ENCODE assay signal across 8 cellular contexts in the genomic region with DNA sequence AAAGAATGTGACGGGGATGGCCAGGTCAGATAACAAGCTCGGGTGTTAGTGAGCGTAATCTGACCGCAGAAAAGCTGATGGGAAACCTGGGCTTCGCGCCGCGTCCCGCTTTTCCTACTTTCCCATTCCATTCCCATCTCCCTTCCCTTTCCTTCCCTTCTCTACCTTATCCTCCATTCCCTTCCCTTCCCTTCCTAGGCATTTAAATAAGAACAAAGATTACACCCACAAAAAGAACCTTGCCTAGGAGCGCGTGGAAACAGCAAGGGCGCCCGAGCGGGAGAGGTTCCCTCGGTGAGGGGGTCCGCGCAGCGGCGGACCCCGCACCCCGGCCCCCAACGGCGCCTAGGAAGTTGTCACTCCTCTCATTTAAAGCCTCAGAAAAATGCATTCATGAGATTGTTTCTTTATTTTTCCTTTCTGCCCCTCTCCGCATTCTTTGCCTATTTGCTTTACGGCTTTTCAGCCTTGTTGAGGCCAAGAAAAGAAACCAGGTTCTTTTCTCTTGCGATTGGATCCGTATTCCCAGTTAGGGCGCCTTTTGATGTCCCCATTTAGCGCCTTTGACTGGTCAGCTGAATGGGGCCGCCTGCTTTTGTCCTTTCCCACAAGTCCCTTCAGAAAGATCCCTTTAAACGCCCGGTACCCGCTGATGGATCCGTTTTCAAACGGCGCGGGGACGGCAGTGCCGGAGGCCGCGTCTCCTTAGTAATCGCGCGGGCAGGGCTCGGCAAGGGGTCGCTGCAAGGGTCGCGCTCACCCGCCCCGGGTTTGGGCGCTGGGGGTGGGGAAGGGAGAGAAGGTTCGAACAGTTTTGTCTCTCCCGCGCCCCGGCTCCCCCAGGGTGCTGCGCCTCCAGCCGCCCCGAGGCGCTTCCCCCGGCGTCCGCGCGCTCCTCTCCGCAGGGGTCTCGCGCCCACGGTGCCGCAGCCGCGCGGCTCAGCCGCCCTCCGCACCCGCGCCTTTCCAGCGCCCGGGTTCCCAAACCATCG. TPM values are rescaled to one million over a fixed set of nuclear protein-coding genes. Genes with fewer than 3 reads are reported as not detected.
DNase-seq lines count a peak whose midpoint lies in the region; TF ChIP-seq lines count a peak whose summit lies in the region.

No MANE protein-coding gene starts in this region.

- peak overlapping the region; percentile 60 for H3K4me3 Mint-ChIP-seq in Calu3 (ENCODE audit: low read depth, unreplicated experiment)

- H3K27me3 ChIP-seq in MM.1S (replicated peaks; ENCODE audit: insufficient read depth, low read length) (peaks cover 17% of the 10 kb centered on the region), fibroblast of lung (ENCODE audit: control insufficient read depth, insufficient read depth, low read length) (peaks cover 56% of the 10 kb centered on the region), parathyroid adenoma (ENCODE audit: control insufficient read depth, insufficient read depth, low read length) (peaks cover 26% of the 10 kb centered on the region)

- no peaks in the 10 kb centered on the region for H3K9me2 ChIP-seq in MM.1S (replicated peaks; ENCODE audit: insufficient read depth, low read length)

- H3K36me3 ChIP-seq in MM.1S (replicated peaks; ENCODE audit: insufficient read depth, low read length), result no peaks in the 10 kb centered on the region
- no peaks in the 10 kb centered on the region for H3K36me3 ChIP-seq in fibroblast of lung (ENCODE audit: control insufficient read depth, insufficient read depth, low read length)
- H3K36me3 ChIP-seq in parathyroid adenoma (ENCODE audit: control insufficient read depth, insufficient read depth, low read length), result no peaks in the 10 kb centered on the region

- no peak overlapping the region for H3K27ac Mint-ChIP-seq in Calu3 (ENCODE audit: unreplicated experiment)

- TF ChIP-seq CTCF in Calu3 (IDR thresholded peaks at IDR 0.05; ENCODE audit: unreplicated experiment), result no peak
- TF ChIP-seq CTCF in MM.1S (IDR thresholded peaks at IDR 0.05; ENCODE audit: low read length), result no peak
- TF ChIP-seq CTCF in fibroblast of lung (conservative IDR thresholded peaks at IDR 0.05 in 1 of 2, IDR thresholded peaks at IDR 0.05 in 1 of 2; ENCODE audit: low read depth in 1 of 2, low read length in 2 of 2), result no peak
- no peak for TF ChIP-seq CTCF in parathyroid adenoma (IDR thresholded peaks at IDR 0.05)

- H3K4me2 ChIP-seq in MM.1S (ENCODE audit: low read depth, low read length), result peak overlapping the region; percentile 79; the same call in 1 of the 2 replicates
- H3K4me2 ChIP-seq in fibroblast of lung (ENCODE audit: extremely low read depth, insufficient read depth, low read length), result peak overlapping the region; percentile 4
- peak overlapping the region; percentile 75 for H3K4me2 ChIP-seq in parathyroid adenoma (ENCODE audit: low read length)

- H3K9me3 Mint-ChIP-seq in Calu3 (ENCODE audit: low read depth, unreplicated experiment), result no peaks in the 10 kb centered on the region

- POLR2A ChIA-PET in HEK293T (lab: Yijun Ruan, JAX), result no interaction called here

- no peaks in the 10 kb centered on the region for H3K4me1 Mint-ChIP-seq in Calu3 (ENCODE audit: low read depth, unreplicated experiment)

- H3K79me2 ChIP-seq in MM.1S (ENCODE audit: low read length) (no peaks in the 10 kb centered on the region), fibroblast of lung (ENCODE audit: control insufficient read depth, insufficient read depth, low read length) (no peaks in the 10 kb centered on the region), parathyroid adenoma (no peaks in the 10 kb centered on the region)

- DNase-seq in Calu3 (no peak), MM.1S (no peak), fibroblast of lung (ENCODE audit: low read depth in 2 of 2) (peak in 1 of 2 donors; percentile 21), NCI-H1930 (lab: John Stamatoyannopoulos, UW) (no peak), HEK293T (ENCODE audit: extremely low spot score) (no peak), HuH-7 (ENCODE audit: low spot score) (no peak)
- no peak for DNase-seq in stimulated activated CD4-positive, alpha-beta T cell treated with anti-CD3 and anti-CD28 coated beads, Interleukin-4, amount 100 ng/mL, for 1 hour

- H3K9ac ChIP-seq in MM.1S (ENCODE audit: low read length) (no peak overlapping the region), fibroblast of lung (ENCODE audit: insufficient read depth, low read length) (no peak overlapping the region), parathyroid adenoma (no peak overlapping the region)

- intact Hi-C loops in Calu3 (cut with micrococcal nuclease; ENCODE audit: unreplicated experiment), result loop anchor here (10.0 kb wide), 1 partner anchor 86 kb away; no protein-coding TSS in a partner anchor

- no TSS peak for BruUV-seq in Calu3 (replicated peaks; lab: Mats Ljungman, UMichigan)

- H3K4me3 ChIP-seq in MM.1S (ENCODE audit: low read length) (no peak overlapping the region), fibroblast of lung (replicated peaks in 1 of 4; ENCODE audit: control extremely low read depth in 1 of 4, insufficient read depth in 1 of 4, low read depth in 3 of 4, low read length in 4 of 4) (peak overlapping the region in 1 of 4 experiments; percentile 28), parathyroid adenoma (ENCODE audit: low read depth, low read length) (peak overlapping the region; percentile 40)

- H3K36me3 Mint-ChIP-seq in Calu3 (ENCODE audit: insufficient read depth, unreplicated experiment), result peaks cover 13% of the 10 kb centered on the region

- H3K27ac ChIP-seq in MM.1S (ENCODE audit: low read length), result no peak overlapping the region
- no peak overlapping the region for H3K27ac ChIP-seq in fibroblast of lung (ENCODE audit: insufficient read depth, low read length)
- H3K27ac ChIP-seq in parathyroid adenoma, result no peak overlapping the region

- H3F3A ChIP-seq in MM.1S (ENCODE audit: insufficient read depth, low read length), result no peaks in the 10 kb centered on the region

- H2AFZ ChIP-seq in MM.1S (ENCODE audit: low read length) (no peak overlapping the region), fibroblast of lung (ENCODE audit: low read length) (no peak overlapping the region), parathyroid adenoma (peak overlapping the region; percentile 28)

- no peaks in the 10 kb centered on the region for H3K4me1 ChIP-seq in MM.1S (ENCODE audit: low read length)
- H3K4me1 ChIP-seq in fibroblast of lung (ENCODE audit: control insufficient read depth, extremely low read depth, insufficient read depth, low read length), result no peaks in the 10 kb centered on the region
- no peaks in the 10 kb centered on the region for H3K4me1 ChIP-seq in parathyroid adenoma

- CTCF ChIA-PET in Calu3 (lab: Charles Lee), result no interaction called here
- CTCF ChIA-PET in HEK293T (lab: Yijun Ruan, JAX), result no interaction called here

- H3K9me3 ChIP-seq in MM.1S (replicated peaks; ENCODE audit: insufficient read depth, low read length) (no peaks in the 10 kb centered on the region), fibroblast of lung (ENCODE audit: control insufficient read depth, insufficient read depth, low read depth, low read length) (no peaks in the 10 kb centered on the region), parathyroid adenoma (ENCODE audit: control insufficient read depth, low read length) (no peaks in the 10 kb centered on the region)

- peaks cover 24% of the 10 kb centered on the region for H3K27me3 Mint-ChIP-seq in Calu3 (ENCODE audit: unreplicated experiment)

- no peaks in the 10 kb centered on the region for H4K20me1 ChIP-seq in MM.1S (ENCODE audit: insufficient read depth, low read length)
- no peaks in the 10 kb centered on the region for H4K20me1 ChIP-seq in fibroblast of lung (ENCODE audit: control insufficient read depth, extremely low read depth, insufficient read depth, low read length)

TF ChIP-seq in HEK293T, 16 proteins besides CTCF, POLR2A, EP300 and RAD21:
- TF ChIP-seq NFRKB (IDR thresholded peaks at IDR 0.05) (no peak), FOXK2 (IDR thresholded peaks at IDR 0.05) (no peak), SUZ12 (IDR thresholded peaks at IDR 0.05) (no peak), BHLHE40 (IDR thresholded peaks at IDR 0.05; ENCODE audit: borderline replicate concordance) (no peak), ZNF384 (IDR thresholded peaks at IDR 0.05) (no peak), L3MBTL2 (conservative IDR thresholded peaks at IDR 0.05) (no peak), ELF4 (IDR thresholded peaks at IDR 0.05) (no peak)

RNA-seq across cellular contexts. Expression of a gene that starts 54.1 kb away (rescaled TPM):
- total RNA-seq in Calu3 (2022) (67.3 and 68.3 TPM in 2 replicates), fibroblast of lung (31.1 and 39.0 TPM in 2 replicates)
- 39.3 and 39.9 TPM in 2 replicates for polyA plus RNA-seq in fibroblast of lung
- polyA plus RNA-seq in fibroblast of lung (2012), result 25.9 and 30.5 TPM in 2 replicates
- 64.2 and 123 TPM in 2 replicates for polyA minus RNA-seq in fibroblast of lung (ENCODE audit: low replicate concordance)

Comparison
In these comparisons a context has a peak if more than half of its experiments do, and no peak if none do; other contexts are left out.
1. H3K4me2 ChIP-seq: peak in every context shown above with its lines; median percentile 79 in MM.1S; 75 in parathyroid adenoma; 4 in fibroblast of lung.